Comparison of ENCODE assay signal across 20 cellular contexts in genomic region chr15:36601952-36602351, GRCh38. TPM values are rescaled to one million over a fixed set of nuclear protein-coding genes. Genes with fewer than 3 reads are reported as not detected.
A peak's percentile ranks its signal among the peaks of the same experiment; 100 is the strongest.
DNase-seq lines count a peak whose midpoint lies in the region; ATAC-seq, FAIRE-seq and TF ChIP-seq lines count a peak whose summit lies in the region.
"Had no signal": no experiment of that assay in that cellular context is flagged by ENCODE, and none has a peak within 500 bp of the region (broad histone marks: within the 10 kb centered on the region; RNA-seq: fewer than 3 reads in every experiment).

No MANE protein-coding gene starts in this region.

- H3K27me3 Mint-ChIP-seq in astrocyte (ENCODE audit: low read depth, unreplicated experiment) (no peaks in the 10 kb centered on the region), osteocyte (ENCODE audit: unreplicated experiment) (no peaks in the 10 kb centered on the region)
- H3K27me3 Mint-ChIP-seq: B cell, memory B cell had no signal

- H3K4me2 ChIP-seq in astrocyte (ENCODE audit: low read length), result peak overlapping the region; percentile 39

- peaks cover 2% of the 10 kb centered on the region for H3K9me3 Mint-ChIP-seq in astrocyte (ENCODE audit: unreplicated experiment)
- no peaks in the 10 kb centered on the region for H3K9me3 Mint-ChIP-seq in osteocyte (ENCODE audit: unreplicated experiment)
- H3K9me3 Mint-ChIP-seq: memory B cell, nephron progenitor cell had no signal

- H3K27ac ChIP-seq in astrocyte (ENCODE audit: low read depth, low read length) (peak overlapping the region; percentile 70), uterus (peak overlapping the region; percentile 83 to 89)

- H3K36me3 ChIP-seq in astrocyte (ENCODE audit: insufficient read depth, low read length) (no peaks in the 10 kb centered on the region), uterus (no peaks in the 10 kb centered on the region)
- H3K36me3 ChIP-seq: MG63, Peyer's patch had no signal

- peak; percentile 42 for ATAC-seq in Right ventricle myocardium superior (ENCODE audit: poor library complexity)

- intact Hi-C loops in Right ventricle myocardium superior (cut with DNase I), result no loop called here
- intact Hi-C loops in uterus (cut with DNase I; ENCODE audit: low total_unique reads), result no loop called here

- no peak for TF ChIP-seq CTCF in astrocyte (IDR thresholded peaks at IDR 0.05; ENCODE audit: insufficient read depth, low read depth, low read length)
- TF ChIP-seq CTCF in osteocyte (IDR thresholded peaks at IDR 0.05), result no peak
- TF ChIP-seq CTCF in uterus (IDR thresholded peaks at IDR 0.05), result no peak

- H3K9ac ChIP-seq in astrocyte (ENCODE audit: low read length), result no peak overlapping the region

- peak overlapping the region; percentile 89 for H3K27ac Mint-ChIP-seq in astrocyte (ENCODE audit: unreplicated experiment)
- peak overlapping the region; percentile 25 for H3K27ac Mint-ChIP-seq in osteocyte (ENCODE audit: unreplicated experiment)
- H3K27ac Mint-ChIP-seq: B cell, memory B cell, nephron progenitor cell had no signal

- no peak for TF ChIP-seq POLR2A in uterus (IDR thresholded peaks at IDR 0.05)

- DNase-seq in astrocyte (ENCODE audit: low read depth), result no peak
- peak; percentile 51 for DNase-seq in Right ventricle myocardium superior
- DNase-seq in osteocyte (ENCODE audit: extremely low spot score, unreplicated experiment), result no peak
- DNase-seq in uterus, result no peak
- no peak for DNase-seq in stimulated activated CD4-positive, alpha-beta T cell treated with anti-CD3 and anti-CD28 coated beads, Interleukin-2, amount 100 ng/mL, for 24 hours
- DNase-seq in AG08396 (ENCODE audit: low spot score), result no peak
- no peak for DNase-seq in NCI-H748 (lab: John Stamatoyannopoulos, UW; ENCODE audit: unreplicated experiment)
- DNase-seq: activated CD4-positive, alpha-beta T cell treated with anti-CD3 and anti-CD28 coated beads for 4 hours; activated gamma-delta T cell treated with Interleukin-2 at 50 U/mL for 16 hours; Caco-2; H7; nephron progenitor cell; Peyer's patch; stimulated activated naive CD4-positive, alpha-beta T cell had no signal

- H3K9me3 ChIP-seq in astrocyte (ENCODE audit: insufficient read depth, low read depth, low read length) (no peaks in the 10 kb centered on the region), uterus (no peaks in the 10 kb centered on the region)
- H3K9me3 ChIP-seq: Caco-2, MG63, Peyer's patch had no signal

- H3K36me3 Mint-ChIP-seq in astrocyte (ENCODE audit: low read depth, unreplicated experiment) (no peaks in the 10 kb centered on the region), osteocyte (ENCODE audit: unreplicated experiment) (no peaks in the 10 kb centered on the region)

- H3K4me1 ChIP-seq in astrocyte (ENCODE audit: insufficient read depth, low read length), result peaks cover 9% of the 10 kb centered on the region
- peaks cover 12 to 19% of the 10 kb centered on the region in 2 donors for H3K4me1 ChIP-seq in uterus
- H3K4me1 ChIP-seq: Peyer's patch had no signal

- no peaks in the 10 kb centered on the region for H4K20me1 ChIP-seq in astrocyte (ENCODE audit: insufficient read depth, low read length)

- H3K4me3 Mint-ChIP-seq in astrocyte (ENCODE audit: unreplicated experiment) (no peak overlapping the region), osteocyte (ENCODE audit: unreplicated experiment) (no peak overlapping the region)
- H3K4me3 Mint-ChIP-seq: B cell, memory B cell, nephron progenitor cell had no signal

- H3K27me3 ChIP-seq in astrocyte (ENCODE audit: insufficient read depth, low read length) (no peaks in the 10 kb centered on the region), uterus (no peaks in the 10 kb centered on the region)
- H3K27me3 ChIP-seq: MG63, Peyer's patch had no signal

- H3K4me1 Mint-ChIP-seq in astrocyte (ENCODE audit: low read depth, unreplicated experiment) (peaks cover 21% of the 10 kb centered on the region), osteocyte (ENCODE audit: unreplicated experiment) (peaks cover 36% of the 10 kb centered on the region)

- FAIRE-seq in astrocyte (lab: Jason Lieb, UNC), result no peak
- FAIRE-seq: GM19239, islet of Langerhans, urothelium cell line had no signal

- H3K79me2 ChIP-seq in astrocyte (ENCODE audit: insufficient read depth, low read length), result no peaks in the 10 kb centered on the region

- no peak overlapping the region for H2AFZ ChIP-seq in astrocyte (ENCODE audit: low read depth, low read length)

- H3K4me3 ChIP-seq in astrocyte (ENCODE audit: insufficient read depth, low read depth, low read length) (no peak overlapping the region), uterus (no peak overlapping the region)
- H3K4me3 ChIP-seq: MG63, Peyer's patch had no signal

RNA-seq across cellular contexts. Expression of gene CDIN1, which starts 22.5 kb away (rescaled TPM):
- 18.3 and 19.1 TPM in 2 replicates for total RNA-seq in astrocyte
- total RNA-seq in Right ventricle myocardium superior, result 187 TPM
- 17.8 and 18.9 TPM in 2 replicates for total RNA-seq in osteocyte
- 10 to 100 TPM; 10.2 to 49.1 (median 25.2) TPM for total RNA-seq in uterus
